ENCODE assay signal across 15 cellular contexts in genomic region chr1:107532318-107532717, GRCh38.
DNase-seq lines count a peak whose midpoint lies in the region; ATAC-seq and TF ChIP-seq lines count a peak whose summit lies in the region.
"Had no signal": no experiment of that assay in that cellular context is flagged by ENCODE, and none has a peak within 500 bp of the region (broad histone marks: within the 10 kb centered on the region; RNA-seq: fewer than 3 reads in every experiment).

No MANE protein-coding gene starts in this region.

- H3K27ac Mint-ChIP-seq in endodermal cell, result no peak overlapping the region
- H3K27ac Mint-ChIP-seq: activated CD8-positive, alpha-beta T cell treated with anti-CD3 and anti-CD28 coated beads, Interleukin-2, amount 10 ng/mL, durations not matched to agents 7 days and 5 days; stimulated activated naive CD8-positive, alpha-beta T cell treated with anti-CD3 and anti-CD28 coated beads, Interleukin-15, amount 100 ng/mL, for 72 hours had no signal

- no peak for TF ChIP-seq EP300 in SK-N-SH (IDR thresholded peaks at IDR 0.05; ENCODE audit: borderline replicate concordance in 1 of 2, low read depth in 1 of 2, low read length in 1 of 2)

- WGBS in SK-N-SH (ENCODE audit: low lambda C conversion rate), result 33% methylated on average over 1 of the region's 5 CpGs
- WGBS in endodermal cell (ENCODE audit: insufficient coverage in 1 of 2, insufficient read length in 1 of 2), 2 experiments, result 91 to 92% methylated on average over 4 to 5 of the region's 5 CpGs

- H2AFZ ChIP-seq in SK-N-SH (ENCODE audit: low read depth) (no peak overlapping the region), OCI-LY7 (ENCODE audit: low read length) (no peak overlapping the region)

- H3K4me2 ChIP-seq in SK-N-SH, result no peak overlapping the region
- no peak overlapping the region for H3K4me2 ChIP-seq in OCI-LY7 (ENCODE audit: low read length)
- H3K4me2 ChIP-seq: A549 had no signal

- CTCF ChIA-PET in SK-N-SH (lab: Yijun Ruan, JAX) (interaction anchor here (1.1 to 3.2 kb wide), 4 partner anchors 101 to 218 kb away, joined by 3 to 10 read pairs (median 6); no protein-coding TSS in a partner anchor), OCI-LY7 (lab: Charles Lee; ENCODE audit: unreplicated experiment) (no interaction called here)

- H3K36me3 Mint-ChIP-seq in endodermal cell (ENCODE audit: low read depth), result no peaks in the 10 kb centered on the region

- H3K4me3 ChIP-seq in SK-N-SH (ENCODE audit: low read depth in 2 of 2, low read length in 1 of 2), result no peak overlapping the region
- no peak overlapping the region for H3K4me3 ChIP-seq in endodermal cell (ENCODE audit: low read length)
- H3K4me3 ChIP-seq in OCI-LY7 (ENCODE audit: low read depth, low read length, poor library complexity, severe bottlenecking), result no peak overlapping the region
- H3K4me3 ChIP-seq in effector memory CD4-positive, alpha-beta T cell (ENCODE audit: insufficient read depth, low read depth, low read length, poor library complexity, severe bottlenecking), result no peak overlapping the region
- H3K4me3 ChIP-seq: A549, dorsolateral prefrontal cortex had no signal

- H3K79me2 ChIP-seq in SK-N-SH (ENCODE audit: insufficient read depth) (no peaks in the 10 kb centered on the region), OCI-LY7 (ENCODE audit: insufficient read depth, low read depth, low read length) (no peaks in the 10 kb centered on the region)

- no peak for DNase-seq in SK-N-SH
- DNase-seq in NCI-H345 treated with DMSO at 0.1 percent for 48 hours (lab: John Stamatoyannopoulos, UW; ENCODE audit: unreplicated experiment), result peak; percentile 97
- DNase-seq in endodermal cell, result no peak
- no peak for DNase-seq in OCI-LY7 (ENCODE audit: low spot score)
- DNase-seq in effector memory CD4-positive, alpha-beta T cell, result no peak
- DNase-seq: activated CD8-positive, alpha-beta T cell treated with anti-CD3 and anti-CD28 coated beads, Interleukin-2, amount 10 ng/mL, durations not matched to agents 7 days and 5 days; COR-L47; dorsolateral prefrontal cortex; Kasumi-1; stimulated activated naive CD8-positive, alpha-beta T cell treated with anti-CD3 and anti-CD28 coated beads, Interleukin-15, amount 100 ng/mL, for 72 hours had no signal

- intact Hi-C loops in OCI-LY7 (cut with micrococcal nuclease; ENCODE audit: unreplicated experiment), result no loop called here

- H3K4me3 Mint-ChIP-seq in endodermal cell, result no peak overlapping the region
- H3K4me3 Mint-ChIP-seq: activated CD8-positive, alpha-beta T cell treated with anti-CD3 and anti-CD28 coated beads, Interleukin-2, amount 10 ng/mL, durations not matched to agents 7 days and 5 days; stimulated activated naive CD8-positive, alpha-beta T cell treated with anti-CD3 and anti-CD28 coated beads, Interleukin-15, amount 100 ng/mL, for 72 hours had no signal

- H3F3A ChIP-seq in SK-N-SH (replicated peaks; ENCODE audit: insufficient read depth), result no peaks in the 10 kb centered on the region

- ATAC-seq in SK-N-SH treated with all-trans-retinoic acid at 6 μM for 48 hours (no peak), GM19452 (IDR thresholded peaks at IDR 0.05; ENCODE audit: unreplicated experiment) (no peak), GM21528 (IDR thresholded peaks at IDR 0.05; ENCODE audit: low FRiP score, unreplicated experiment) (no peak)
- ATAC-seq: A549; activated CD8-positive, alpha-beta T cell treated with anti-CD3 and anti-CD28 coated beads, Interleukin-2, amount 10 ng/mL, durations not matched to agents 7 days and 5 days; HCT116; stimulated activated naive CD8-positive, alpha-beta T cell treated with anti-CD3 and anti-CD28 coated beads, Interleukin-15, amount 100 ng/mL, for 72 hours had no signal

- POLR2A ChIA-PET in SK-N-SH (lab: Yijun Ruan, JAX) (no interaction called here), OCI-LY7 (lab: Charles Lee) (interaction anchor here (0.6 to 0.7 kb wide), 2 partner anchors 74 to 92 kb away, joined by 3 to 4 read pairs; no protein-coding TSS in a partner anchor)

- no peaks in the 10 kb centered on the region for H3K9me2 ChIP-seq in SK-N-SH
- no peaks in the 10 kb centered on the region for H3K9me2 ChIP-seq in OCI-LY7 (ENCODE audit: insufficient read depth, low read length)

- no TSS peak for BruUV-seq in OCI-LY7 (replicated peaks; lab: Mats Ljungman, UMichigan)

- no peaks in the 10 kb centered on the region for H3K9me3 ChIP-seq in SK-N-SH
- H3K9me3 ChIP-seq in endodermal cell (ENCODE audit: control insufficient read depth, low read length), result no peaks in the 10 kb centered on the region
- H3K9me3 ChIP-seq in OCI-LY7 (ENCODE audit: low read length), result no peaks in the 10 kb centered on the region
- H3K9me3 ChIP-seq in effector memory CD4-positive, alpha-beta T cell (ENCODE audit: control insufficient read depth, low read length), result no peaks in the 10 kb centered on the region
- H3K9me3 ChIP-seq: A549 had no signal

- TF ChIP-seq RAD21 in SK-N-SH (IDR thresholded peaks at IDR 0.05; ENCODE audit: low read length), result 0 out of 2 replicates have a peak, but pooled peaks have one; percentile 6

- TF ChIP-seq CTCF in SK-N-SH (IDR thresholded peaks at IDR 0.05) (no peak), endodermal cell (conservative IDR thresholded peaks at IDR 0.05) (peak; percentile 18), OCI-LY7 (conservative IDR thresholded peaks at IDR 0.05; ENCODE audit: low read length) (no peak)

- H4K20me1 ChIP-seq in SK-N-SH (ENCODE audit: insufficient read depth) (no peaks in the 10 kb centered on the region), OCI-LY7 (ENCODE audit: insufficient read depth, low read length) (no peaks in the 10 kb centered on the region)

- no peak overlapping the region for H3K9ac ChIP-seq in SK-N-SH
- no peak overlapping the region for H3K9ac ChIP-seq in endodermal cell (ENCODE audit: extremely low read depth, low read length, poor library complexity, severe bottlenecking)

- no peaks in the 10 kb centered on the region for H3K9me3 Mint-ChIP-seq in endodermal cell
- H3K9me3 Mint-ChIP-seq: stimulated activated naive CD8-positive, alpha-beta T cell treated with anti-CD3 and anti-CD28 coated beads, Interleukin-15, amount 100 ng/mL, for 72 hours had no signal

- no peaks in the 10 kb centered on the region for H3K27me3 ChIP-seq in SK-N-SH (ENCODE audit: insufficient read depth)
- H3K27me3 ChIP-seq in endodermal cell (ENCODE audit: control insufficient read depth, insufficient read depth, low read length, poor library complexity, severe bottlenecking), result no peaks in the 10 kb centered on the region
- H3K27me3 ChIP-seq in effector memory CD4-positive, alpha-beta T cell (replicated peaks; ENCODE audit: control insufficient read depth, insufficient read depth, low read length, poor library complexity, severe bottlenecking), result no peaks in the 10 kb centered on the region

- H3K4me1 ChIP-seq in SK-N-SH (ENCODE audit: control insufficient read depth in 1 of 2, insufficient read depth in 2 of 2, low read depth in 1 of 2, low read length in 1 of 2) (peaks cover 0 to 18% of the 10 kb centered on the region in 2 experiments; a peak in 2 of 4 replicates), endodermal cell (ENCODE audit: control insufficient read depth, insufficient read depth, low read length) (peaks cover 4% of the 10 kb centered on the region), OCI-LY7 (ENCODE audit: insufficient read depth, low read length, poor library complexity, severe bottlenecking) (peaks cover 7% of the 10 kb centered on the region)
- no peaks in the 10 kb centered on the region for H3K4me1 ChIP-seq in effector memory CD4-positive, alpha-beta T cell (ENCODE audit: control insufficient read depth, insufficient read depth, low read length, poor library complexity, severe bottlenecking)
- H3K4me1 ChIP-seq: A549 had no signal

- peaks cover 30% of the 10 kb centered on the region for H3K4me1 Mint-ChIP-seq in endodermal cell
- H3K4me1 Mint-ChIP-seq: stimulated activated naive CD8-positive, alpha-beta T cell treated with anti-CD3 and anti-CD28 coated beads, Interleukin-15, amount 100 ng/mL, for 72 hours had no signal

- H3K27ac ChIP-seq in SK-N-SH (ENCODE audit: low read depth in 2 of 2, low read length in 1 of 2) (no peak overlapping the region), endodermal cell (ENCODE audit: low read depth, low read length) (no peak overlapping the region), OCI-LY7 (ENCODE audit: low read depth, low read length, poor library complexity, severe bottlenecking) (no peak overlapping the region)
- no peak overlapping the region for H3K27ac ChIP-seq in effector memory CD4-positive, alpha-beta T cell (ENCODE audit: insufficient read depth, low read length, poor library complexity, severe bottlenecking)
- H3K27ac ChIP-seq: A549, dorsolateral prefrontal cortex had no signal

- H3K27me3 Mint-ChIP-seq in endodermal cell (ENCODE audit: insufficient read depth), result no peaks in the 10 kb centered on the region

- H3K36me3 ChIP-seq in SK-N-SH (replicated peaks in 1 of 2; ENCODE audit: control insufficient read depth in 1 of 2, insufficient read depth in 2 of 2, low read length in 1 of 2) (no peaks in the 10 kb centered on the region), endodermal cell (ENCODE audit: control insufficient read depth, insufficient read depth, low read length) (no peaks in the 10 kb centered on the region), OCI-LY7 (ENCODE audit: insufficient read depth, low read length) (no peaks in the 10 kb centered on the region)
- H3K36me3 ChIP-seq in effector memory CD4-positive, alpha-beta T cell (ENCODE audit: control insufficient read depth, insufficient read depth, low read length), result no peaks in the 10 kb centered on the region

TF ChIP-seq in SK-N-SH, 30 proteins besides CTCF, POLR2A, EP300 and RAD21 (continues in another document):
- no peak for TF ChIP-seq RXRA (IDR thresholded peaks at IDR 0.05; ENCODE audit: borderline replicate concordance, low read depth)
- TF ChIP-seq YY1 (IDR thresholded peaks at IDR 0.05; ENCODE audit: low read depth), result no peak

TF ChIP-seq in SK-N-SH treated with all-trans-retinoic acid at 6 μM for 48 hours, 23 proteins besides CTCF, POLR2A, EP300 and RAD21 (continues in another document):
- no peak for TF ChIP-seq CSRNP3 (CRISPR knock-in tag; IDR thresholded peaks at IDR 0.05)
